Comparison of ENCODE assay signal across 17 cellular contexts in the genomic region with DNA sequence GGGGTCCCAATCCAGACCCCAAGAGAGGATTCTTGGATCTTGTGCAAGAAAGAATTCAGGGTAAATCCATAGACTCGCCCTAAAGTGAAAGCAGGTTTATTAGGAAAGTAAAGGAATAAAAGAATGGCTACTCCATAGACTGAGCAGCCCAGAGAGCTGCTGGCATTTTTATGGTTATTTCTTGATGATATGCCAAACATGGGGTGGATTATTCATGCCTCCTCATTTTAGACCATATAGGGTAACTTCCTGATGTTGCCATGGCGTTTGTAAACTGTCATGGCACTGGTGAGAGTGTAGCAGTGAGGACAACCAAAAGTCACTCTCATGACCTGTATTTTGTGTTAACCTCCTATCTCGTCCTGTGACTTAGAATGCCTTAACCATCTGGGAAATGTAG.
"Had no signal": no experiment of that assay in that cellular context is flagged by ENCODE, and none has a peak within 500 bp of the region (broad histone marks: within the 10 kb centered on the region; RNA-seq: fewer than 3 reads in every experiment).

No MANE protein-coding gene starts in this region.

- H3K4me1 Mint-ChIP-seq: activated naive CD4-positive, alpha-beta T cell treated with anti-CD3 and anti-CD28 coated beads, Interleukin-2, amount 50 U/mL, for 24 hours; nephron progenitor cell; stimulated activated naive B cell treated with anti-CD40 and anti-IgM and Interleukin-4, amounts not matched to agents 10 μg/mL and 1 μg/mL and 100 μg/mL, for 72 hours; T-cell had no signal

- H3K4me3 ChIP-seq: transverse colon had no signal

- ATAC-seq: left lobe of liver; sciatic nerve; stimulated activated naive B cell treated with anti-CD40 and anti-IgM and Interleukin-4, amounts not matched to agents 10 μg/mL and 1 μg/mL and 100 μg/mL, for 72 hours; T-cell had no signal

- H3K27me3 ChIP-seq: transverse colon had no signal

- H3K27ac Mint-ChIP-seq: activated naive CD4-positive, alpha-beta T cell treated with anti-CD3 and anti-CD28 coated beads, Interleukin-2, amount 50 U/mL, for 24 hours; brain; dendritic cell treated with granulocyte-macrophage colony-stimulating factor and Interleukin-4, amounts not matched to agents 40 ng/mL and 50 ng/mL, for 4 days; nephron progenitor cell; stimulated activated naive B cell treated with anti-CD40 and anti-IgM and Interleukin-4, amounts not matched to agents 10 μg/mL and 1 μg/mL and 100 μg/mL, for 72 hours; T-cell had no signal

- H3K4me3 Mint-ChIP-seq: activated naive CD4-positive, alpha-beta T cell treated with anti-CD3 and anti-CD28 coated beads, Interleukin-2, amount 50 U/mL, for 24 hours; brain; dendritic cell treated with granulocyte-macrophage colony-stimulating factor and Interleukin-4, amounts not matched to agents 40 ng/mL and 50 ng/mL, for 4 days; nephron progenitor cell; stimulated activated naive B cell treated with anti-CD40 and anti-IgM and Interleukin-4, amounts not matched to agents 10 μg/mL and 1 μg/mL and 100 μg/mL, for 72 hours; T-cell had no signal

- DNase-seq: activated CD4-positive, alpha-beta T cell treated with anti-CD3 and anti-CD28 coated beads for 4 hours; activated T-cell treated with anti-CD3 and anti-CD28 coated beads for 4 hours; amygdala; cerebellar nuclear complex; islet precursor cell; mesenchymal stem cell; nephron progenitor cell; stimulated activated CD4-positive, alpha-beta T cell treated with anti-CD3 and anti-CD28 coated beads, Interleukin-2, amount 100 ng/mL, for 24 hours; stimulated activated naive B cell treated with anti-CD40 and anti-IgM and Interleukin-4, amounts not matched to agents 10 μg/mL and 1 μg/mL and 100 μg/mL, for 72 hours; T-cell; transverse colon had no signal

- H3K36me3 Mint-ChIP-seq: activated naive CD4-positive, alpha-beta T cell treated with anti-CD3 and anti-CD28 coated beads, Interleukin-2, amount 50 U/mL, for 24 hours; stimulated activated naive B cell treated with anti-CD40 and anti-IgM and Interleukin-4, amounts not matched to agents 10 μg/mL and 1 μg/mL and 100 μg/mL, for 72 hours; T-cell had no signal

- H3K27ac ChIP-seq: transverse colon, VCaP had no signal

- H3K4me1 ChIP-seq: transverse colon had no signal

- H3K9me3 ChIP-seq: transverse colon had no signal

- H3K36me3 ChIP-seq: transverse colon had no signal

- H3K27me3 Mint-ChIP-seq: activated naive CD4-positive, alpha-beta T cell treated with anti-CD3 and anti-CD28 coated beads, Interleukin-2, amount 50 U/mL, for 24 hours; brain; T-cell had no signal

- H3K9me3 Mint-ChIP-seq: activated naive CD4-positive, alpha-beta T cell treated with anti-CD3 and anti-CD28 coated beads, Interleukin-2, amount 50 U/mL, for 24 hours; dendritic cell treated with granulocyte-macrophage colony-stimulating factor and Interleukin-4, amounts not matched to agents 40 ng/mL and 50 ng/mL, for 4 days; stimulated activated naive B cell treated with anti-CD40 and anti-IgM and Interleukin-4, amounts not matched to agents 10 μg/mL and 1 μg/mL and 100 μg/mL, for 72 hours; T-cell had no signal
